1 cellular context compared by ENCODE assay signal in the genomic region with DNA sequence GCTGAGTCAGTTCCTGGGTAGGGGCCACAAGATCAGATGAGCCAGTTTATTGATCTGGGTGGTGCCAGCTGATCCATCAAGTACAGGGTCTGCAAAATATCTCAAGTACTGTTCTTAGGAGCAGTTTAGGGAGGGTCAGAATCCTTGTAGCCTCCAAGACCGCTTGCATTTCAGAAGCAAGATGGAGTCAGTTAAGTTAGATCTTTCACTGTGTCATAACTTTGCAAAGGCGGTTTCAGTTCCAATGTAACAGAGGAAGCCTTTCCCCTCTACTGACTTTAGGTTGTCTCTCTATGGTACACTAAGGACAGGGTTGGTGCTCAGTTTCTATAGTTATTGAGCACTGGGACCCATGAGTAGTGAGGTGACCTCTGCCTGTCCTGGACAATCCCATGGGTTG.
TF ChIP-seq lines count a peak whose summit lies in the region.

No MANE protein-coding gene starts in this region.

TF ChIP-seq in K562, 482 proteins besides CTCF, POLR2A, EP300 and RAD21 (continued from another document and continues in another):
- TF ChIP-seq, protein P1, sequence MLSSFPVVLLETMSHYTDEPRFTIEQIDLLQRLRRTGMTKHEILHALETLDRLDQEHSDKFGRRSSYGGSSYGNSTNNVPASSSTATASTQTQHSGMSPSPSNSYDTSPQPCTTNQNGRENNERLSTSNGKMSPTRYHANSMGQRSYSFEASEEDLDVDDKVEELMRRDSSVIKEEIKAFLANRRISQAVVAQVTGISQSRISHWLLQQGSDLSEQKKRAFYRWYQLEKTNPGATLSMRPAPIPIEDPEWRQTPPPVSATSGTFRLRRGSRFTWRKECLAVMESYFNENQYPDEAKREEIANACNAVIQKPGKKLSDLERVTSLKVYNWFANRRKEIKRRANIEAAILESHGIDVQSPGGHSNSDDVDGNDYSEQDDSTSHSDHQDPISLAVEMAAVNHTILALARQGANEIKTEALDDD (IDR thresholded peaks at IDR 0.05) = no peak
- no peak for TF ChIP-seq BRCA1 (IDR thresholded peaks at IDR 0.05)
- no peak for TF ChIP-seq BRCA1 (CRISPR knock-in tag; IDR thresholded peaks at IDR 0.05)
- TF ChIP-seq ZNF584 (CRISPR knock-in tag; IDR thresholded peaks at IDR 0.05; ENCODE audit: low read depth) = no peak
- no peak for TF ChIP-seq SMARCC2 (IDR thresholded peaks at IDR 0.05; ENCODE audit: low read depth)
- peak in 1 of 2 experiments; percentile 79; a peak in 2 of 4 replicates for TF ChIP-seq ZNF639 (CRISPR knock-in tag; conservative IDR thresholded peaks at IDR 0.05 in 1 of 2, IDR thresholded peaks at IDR 0.05 in 1 of 2)
- TF ChIP-seq CEBPZ (IDR thresholded peaks at IDR 0.05; ENCODE audit: borderline replicate concordance, low read depth, low read length) = no peak
- TF ChIP-seq ZNF696 (CRISPR knock-in tag; conservative IDR thresholded peaks at IDR 0.05) = no peak
- TF ChIP-seq MCM5 (IDR thresholded peaks at IDR 0.05; ENCODE audit: low read depth) = no peak
- TF ChIP-seq KDM4B (IDR thresholded peaks at IDR 0.05; ENCODE audit: borderline replicate concordance in 2 of 2, low read depth in 1 of 2) = no peak
- no peak for TF ChIP-seq ZNF507 (tag; conservative IDR thresholded peaks at IDR 0.05)
- no peak for TF ChIP-seq CHD2 (IDR thresholded peaks at IDR 0.05; ENCODE audit: low read depth, low read length)
- no peak for TF ChIP-seq KDM2B (CRISPR knock-in tag; IDR thresholded peaks at IDR 0.05)
- no peak for TF ChIP-seq CHD4 (IDR thresholded peaks at IDR 0.05; ENCODE audit: insufficient read depth, insufficient replicate concordance, low read depth, low read length, poor library complexity, severe bottlenecking)
- no peak for TF ChIP-seq CCAR2 (IDR thresholded peaks at IDR 0.05; ENCODE audit: low read depth, low read length)
- no peak for TF ChIP-seq SAP30 (IDR thresholded peaks at IDR 0.05; ENCODE audit: borderline replicate concordance, insufficient read depth, low read depth, low read length, poor library complexity, severe bottlenecking)
- TF ChIP-seq, protein P2, sequence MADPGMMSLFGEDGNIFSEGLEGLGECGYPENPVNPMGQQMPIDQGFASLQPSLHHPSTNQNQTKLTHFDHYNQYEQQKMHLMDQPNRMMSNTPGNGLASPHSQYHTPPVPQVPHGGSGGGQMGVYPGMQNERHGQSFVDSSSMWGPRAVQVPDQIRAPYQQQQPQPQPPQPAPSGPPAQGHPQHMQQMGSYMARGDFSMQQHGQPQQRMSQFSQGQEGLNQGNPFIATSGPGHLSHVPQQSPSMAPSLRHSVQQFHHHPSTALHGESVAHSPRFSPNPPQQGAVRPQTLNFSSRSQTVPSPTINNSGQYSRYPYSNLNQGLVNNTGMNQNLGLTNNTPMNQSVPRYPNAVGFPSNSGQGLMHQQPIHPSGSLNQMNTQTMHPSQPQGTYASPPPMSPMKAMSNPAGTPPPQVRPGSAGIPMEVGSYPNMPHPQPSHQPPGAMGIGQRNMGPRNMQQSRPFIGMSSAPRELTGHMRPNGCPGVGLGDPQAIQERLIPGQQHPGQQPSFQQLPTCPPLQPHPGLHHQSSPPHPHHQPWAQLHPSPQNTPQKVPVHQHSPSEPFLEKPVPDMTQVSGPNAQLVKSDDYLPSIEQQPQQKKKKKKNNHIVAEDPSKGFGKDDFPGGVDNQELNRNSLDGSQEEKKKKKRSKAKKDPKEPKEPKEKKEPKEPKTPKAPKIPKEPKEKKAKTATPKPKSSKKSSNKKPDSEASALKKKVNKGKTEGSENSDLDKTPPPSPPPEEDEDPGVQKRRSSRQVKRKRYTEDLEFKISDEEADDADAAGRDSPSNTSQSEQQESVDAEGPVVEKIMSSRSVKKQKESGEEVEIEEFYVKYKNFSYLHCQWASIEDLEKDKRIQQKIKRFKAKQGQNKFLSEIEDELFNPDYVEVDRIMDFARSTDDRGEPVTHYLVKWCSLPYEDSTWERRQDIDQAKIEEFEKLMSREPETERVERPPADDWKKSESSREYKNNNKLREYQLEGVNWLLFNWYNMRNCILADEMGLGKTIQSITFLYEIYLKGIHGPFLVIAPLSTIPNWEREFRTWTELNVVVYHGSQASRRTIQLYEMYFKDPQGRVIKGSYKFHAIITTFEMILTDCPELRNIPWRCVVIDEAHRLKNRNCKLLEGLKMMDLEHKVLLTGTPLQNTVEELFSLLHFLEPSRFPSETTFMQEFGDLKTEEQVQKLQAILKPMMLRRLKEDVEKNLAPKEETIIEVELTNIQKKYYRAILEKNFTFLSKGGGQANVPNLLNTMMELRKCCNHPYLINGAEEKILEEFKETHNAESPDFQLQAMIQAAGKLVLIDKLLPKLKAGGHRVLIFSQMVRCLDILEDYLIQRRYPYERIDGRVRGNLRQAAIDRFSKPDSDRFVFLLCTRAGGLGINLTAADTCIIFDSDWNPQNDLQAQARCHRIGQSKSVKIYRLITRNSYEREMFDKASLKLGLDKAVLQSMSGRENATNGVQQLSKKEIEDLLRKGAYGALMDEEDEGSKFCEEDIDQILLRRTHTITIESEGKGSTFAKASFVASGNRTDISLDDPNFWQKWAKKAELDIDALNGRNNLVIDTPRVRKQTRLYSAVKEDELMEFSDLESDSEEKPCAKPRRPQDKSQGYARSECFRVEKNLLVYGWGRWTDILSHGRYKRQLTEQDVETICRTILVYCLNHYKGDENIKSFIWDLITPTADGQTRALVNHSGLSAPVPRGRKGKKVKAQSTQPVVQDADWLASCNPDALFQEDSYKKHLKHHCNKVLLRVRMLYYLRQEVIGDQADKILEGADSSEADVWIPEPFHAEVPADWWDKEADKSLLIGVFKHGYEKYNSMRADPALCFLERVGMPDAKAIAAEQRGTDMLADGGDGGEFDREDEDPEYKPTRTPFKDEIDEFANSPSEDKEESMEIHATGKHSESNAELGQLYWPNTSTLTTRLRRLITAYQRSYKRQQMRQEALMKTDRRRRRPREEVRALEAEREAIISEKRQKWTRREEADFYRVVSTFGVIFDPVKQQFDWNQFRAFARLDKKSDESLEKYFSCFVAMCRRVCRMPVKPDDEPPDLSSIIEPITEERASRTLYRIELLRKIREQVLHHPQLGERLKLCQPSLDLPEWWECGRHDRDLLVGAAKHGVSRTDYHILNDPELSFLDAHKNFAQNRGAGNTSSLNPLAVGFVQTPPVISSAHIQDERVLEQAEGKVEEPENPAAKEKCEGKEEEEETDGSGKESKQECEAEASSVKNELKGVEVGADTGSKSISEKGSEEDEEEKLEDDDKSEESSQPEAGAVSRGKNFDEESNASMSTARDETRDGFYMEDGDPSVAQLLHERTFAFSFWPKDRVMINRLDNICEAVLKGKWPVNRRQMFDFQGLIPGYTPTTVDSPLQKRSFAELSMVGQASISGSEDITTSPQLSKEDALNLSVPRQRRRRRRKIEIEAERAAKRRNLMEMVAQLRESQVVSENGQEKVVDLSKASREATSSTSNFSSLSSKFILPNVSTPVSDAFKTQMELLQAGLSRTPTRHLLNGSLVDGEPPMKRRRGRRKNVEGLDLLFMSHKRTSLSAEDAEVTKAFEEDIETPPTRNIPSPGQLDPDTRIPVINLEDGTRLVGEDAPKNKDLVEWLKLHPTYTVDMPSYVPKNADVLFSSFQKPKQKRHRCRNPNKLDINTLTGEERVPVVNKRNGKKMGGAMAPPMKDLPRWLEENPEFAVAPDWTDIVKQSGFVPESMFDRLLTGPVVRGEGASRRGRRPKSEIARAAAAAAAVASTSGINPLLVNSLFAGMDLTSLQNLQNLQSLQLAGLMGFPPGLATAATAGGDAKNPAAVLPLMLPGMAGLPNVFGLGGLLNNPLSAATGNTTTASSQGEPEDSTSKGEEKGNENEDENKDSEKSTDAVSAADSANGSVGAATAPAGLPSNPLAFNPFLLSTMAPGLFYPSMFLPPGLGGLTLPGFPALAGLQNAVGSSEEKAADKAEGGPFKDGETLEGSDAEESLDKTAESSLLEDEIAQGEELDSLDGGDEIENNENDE (IDR thresholded peaks at IDR 0.05; ENCODE audit: low read depth, low read length) = no peak
- TF ChIP-seq ZNF212 (CRISPR knock-in tag; IDR thresholded peaks at IDR 0.05) = no peak
- TF ChIP-seq FOXP1 (CRISPR knock-in tag; IDR thresholded peaks at IDR 0.05) = no peak
- TF ChIP-seq HDAC1 (IDR thresholded peaks at IDR 0.05) = no peak
- peak; percentile 72; the same call in 1 of the 2 replicates for TF ChIP-seq MECOM (CRISPR knock-in tag; IDR thresholded peaks at IDR 0.05)
- TF ChIP-seq, protein P3, sequence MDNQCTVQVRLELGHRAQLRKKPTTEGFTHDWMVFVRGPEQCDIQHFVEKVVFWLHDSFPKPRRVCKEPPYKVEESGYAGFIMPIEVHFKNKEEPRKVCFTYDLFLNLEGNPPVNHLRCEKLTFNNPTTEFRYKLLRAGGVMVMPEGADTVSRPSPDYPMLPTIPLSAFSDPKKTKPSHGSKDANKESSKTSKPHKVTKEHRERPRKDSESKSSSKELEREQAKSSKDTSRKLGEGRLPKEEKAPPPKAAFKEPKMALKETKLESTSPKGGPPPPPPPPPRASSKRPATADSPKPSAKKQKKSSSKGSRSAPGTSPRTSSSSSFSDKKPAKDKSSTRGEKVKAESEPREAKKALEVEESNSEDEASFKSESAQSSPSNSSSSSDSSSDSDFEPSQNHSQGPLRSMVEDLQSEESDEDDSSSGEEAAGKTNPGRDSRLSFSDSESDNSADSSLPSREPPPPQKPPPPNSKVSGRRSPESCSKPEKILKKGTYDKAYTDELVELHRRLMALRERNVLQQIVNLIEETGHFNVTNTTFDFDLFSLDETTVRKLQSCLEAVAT (IDR thresholded peaks at IDR 0.05) = no peak
- TF ChIP-seq TBL1XR1 (IDR thresholded peaks at IDR 0.05; ENCODE audit: low read length in 2 of 2) = no peak
- TF ChIP-seq HNRNPLL (IDR thresholded peaks at IDR 0.05; ENCODE audit: low read depth, low read length, poor library complexity, severe bottlenecking) = no peak
- TF ChIP-seq NEUROD1 (IDR thresholded peaks at IDR 0.05; ENCODE audit: borderline replicate concordance, low read depth, low read length, partially characterized antibody) = no peak
- no peak for TF ChIP-seq THRA (IDR thresholded peaks at IDR 0.05)
- TF ChIP-seq SPI1 (IDR thresholded peaks at IDR 0.05; ENCODE audit: borderline replicate concordance, low read depth, low read length) = no peak
- no peak for TF ChIP-seq NFIX (CRISPR knock-in tag; IDR thresholded peaks at IDR 0.05; ENCODE audit: low read depth)
- no peak for TF ChIP-seq NRF1 (conservative IDR thresholded peaks at IDR 0.05 in 1 of 2, IDR thresholded peaks at IDR 0.05 in 1 of 2)
- no peak for TF ChIP-seq ZNF830 (CRISPR knock-in tag; IDR thresholded peaks at IDR 0.05)
- TF ChIP-seq, protein P4, sequence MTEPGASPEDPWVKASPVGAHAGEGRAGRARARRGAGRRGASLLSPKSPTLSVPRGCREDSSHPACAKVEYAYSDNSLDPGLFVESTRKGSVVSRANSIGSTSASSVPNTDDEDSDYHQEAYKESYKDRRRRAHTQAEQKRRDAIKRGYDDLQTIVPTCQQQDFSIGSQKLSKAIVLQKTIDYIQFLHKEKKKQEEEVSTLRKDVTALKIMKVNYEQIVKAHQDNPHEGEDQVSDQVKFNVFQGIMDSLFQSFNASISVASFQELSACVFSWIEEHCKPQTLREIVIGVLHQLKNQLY (CRISPR knock-in tag; conservative IDR thresholded peaks at IDR 0.05) = no peak
- TF ChIP-seq ILK (tag; IDR thresholded peaks at IDR 0.05; ENCODE audit: borderline replicate concordance, low read depth) = no peak
- TF ChIP-seq NFE2 (IDR thresholded peaks at IDR 0.05; ENCODE audit: low read depth) = no peak
- TF ChIP-seq POLR2AphosphoS5 (IDR thresholded peaks at IDR 0.05; ENCODE audit: control insufficient read depth, insufficient read depth, low read depth, low read length) = no peak
- TF ChIP-seq NR4A1 (CRISPR knock-in tag; IDR thresholded peaks at IDR 0.05) = no peak
- peak; percentile 93 for TF ChIP-seq NR4A1 (tag; IDR thresholded peaks at IDR 0.05)
